8 cellular contexts compared by ENCODE assay signal in genomic region chr19:32570081-32570785, GRCh38. TPM values are rescaled to one million over a fixed set of nuclear protein-coding genes. Genes with fewer than 3 reads are reported as not detected.
A peak's percentile ranks its signal among the peaks of the same experiment; 100 is the strongest.
DNase-seq lines count a peak whose midpoint lies in the region; ATAC-seq lines count a peak whose summit lies in the region.

No MANE protein-coding gene starts in this region.

- H3K4me2 ChIP-seq in Karpas-422 (ENCODE audit: low read depth, low read length, poor library complexity, severe bottlenecking), result no peak overlapping the region

- H3K4me1 ChIP-seq in Karpas-422 (ENCODE audit: low read length), result no peaks in the 10 kb centered on the region

- peaks cover 11% of the 10 kb centered on the region for H3K27me3 Mint-ChIP-seq in activated naive CD8-positive, alpha-beta T cell treated with anti-CD3 and anti-CD28 coated beads, Interleukin-2, amount 10 ng/mL, durations not matched to agents 7 days and 5 days

- H3K36me3 Mint-ChIP-seq in activated naive CD8-positive, alpha-beta T cell treated with anti-CD3 and anti-CD28 coated beads, Interleukin-2, amount 10 ng/mL, durations not matched to agents 7 days and 5 days, result no peaks in the 10 kb centered on the region

- peak overlapping the region; percentile 44 for H3K4me3 Mint-ChIP-seq in activated naive CD8-positive, alpha-beta T cell treated with anti-CD3 and anti-CD28 coated beads, Interleukin-2, amount 10 ng/mL, durations not matched to agents 7 days and 5 days

- POLR2A ChIA-PET in activated naive CD8-positive, alpha-beta T cell treated with anti-CD3 and anti-CD28 coated beads, Interleukin-2, amount 10 ng/mL, durations not matched to agents 7 days and 5 days (lab: Charles Lee), result interaction anchor here (0.5 to 1.3 kb wide), 3 partner anchors 11 to 229 kb away, joined by 3 to 4 read pairs (median 3); partner anchors contain the start of gene PDCD5

- H3K4me3 ChIP-seq in Karpas-422 (ENCODE audit: low read length), result no peak overlapping the region

- no peaks in the 10 kb centered on the region for H3K9me3 Mint-ChIP-seq in activated naive CD8-positive, alpha-beta T cell treated with anti-CD3 and anti-CD28 coated beads, Interleukin-2, amount 10 ng/mL, durations not matched to agents 7 days and 5 days

- no peaks in the 10 kb centered on the region for H3K36me3 ChIP-seq in Karpas-422 (ENCODE audit: insufficient read depth, low read length)

- H3K9me3 ChIP-seq in Karpas-422 (ENCODE audit: low read length), result no peaks in the 10 kb centered on the region

- DNase-seq in ELF-1 (ENCODE audit: low read depth, low spot score) (peak; percentile 54), Karpas-422 (peak; percentile 82), RPMI7951 (ENCODE audit: low read depth) (peak; percentile 67), left cardiac atrium (peak; percentile 37), pulmonary artery endothelial cell (ENCODE audit: low read depth, low spot score) (peak; percentile 11)
- peak; percentile 47 for DNase-seq in activated naive CD8-positive, alpha-beta T cell treated with anti-CD3 and anti-CD28 coated beads, Interleukin-2, amount 10 ng/mL, durations not matched to agents 7 days and 5 days

- no peaks in the 10 kb centered on the region for H3K79me2 ChIP-seq in Karpas-422 (ENCODE audit: low read length)

- H3K9ac ChIP-seq in Karpas-422 (ENCODE audit: low read length), result no peak overlapping the region

- H3K9me2 ChIP-seq in Karpas-422 (replicated peaks; ENCODE audit: insufficient read depth, low read length), result no peaks in the 10 kb centered on the region

- H2AFZ ChIP-seq in Karpas-422 (ENCODE audit: low read length), result no peak overlapping the region

- no peaks in the 10 kb centered on the region for H3K27me3 ChIP-seq in Karpas-422 (ENCODE audit: low read length)

- no peak overlapping the region for H3K27ac ChIP-seq in Karpas-422 (ENCODE audit: low read length)

- H3K4me1 Mint-ChIP-seq in activated naive CD8-positive, alpha-beta T cell treated with anti-CD3 and anti-CD28 coated beads, Interleukin-2, amount 10 ng/mL, durations not matched to agents 7 days and 5 days, result peaks cover 13% of the 10 kb centered on the region

- H3K27ac Mint-ChIP-seq in activated naive CD8-positive, alpha-beta T cell treated with anti-CD3 and anti-CD28 coated beads, Interleukin-2, amount 10 ng/mL, durations not matched to agents 7 days and 5 days, result no peak overlapping the region

- intact Hi-C loops in left cardiac atrium (cut with DNase I), result no loop called here

- peak; percentile 78 for ATAC-seq in activated naive CD8-positive, alpha-beta T cell treated with anti-CD3 and anti-CD28 coated beads, Interleukin-2, amount 10 ng/mL, durations not matched to agents 7 days and 5 days (ENCODE audit: low read depth)
- ATAC-seq in left cardiac atrium (peak; percentile 76 to 82), HG03139 (IDR thresholded peaks at IDR 0.05; ENCODE audit: unreplicated experiment) (no peak), GM21447 (IDR thresholded peaks at IDR 0.05; ENCODE audit: unreplicated experiment) (no peak)

- no peaks in the 10 kb centered on the region for H4K20me1 ChIP-seq in Karpas-422 (ENCODE audit: insufficient read depth, low read depth, low read length)

RNA-seq across cellular contexts. Expression of gene PDCD5, which starts 10.8 kb away (rescaled TPM):
- total RNA-seq in Karpas-422 (2014; rRNA removed; shearing (Covaris generic); ENCODE audit: low replicate concordance), result 115 and 150 TPM in 2 replicates
- total RNA-seq in RPMI7951 (2014; rRNA removed; shearing (Covaris generic)), result 288 and 343 TPM in 2 replicates
- 100 to 1,000 TPM; 105 to 112 TPM for total RNA-seq in activated naive CD8-positive, alpha-beta T cell treated with anti-CD3 and anti-CD28 coated beads, Interleukin-2, amount 10 ng/mL, durations not matched to agents 7 days and 5 days
- total RNA-seq in left cardiac atrium (100 to 1,000 TPM; 108 to 135 TPM), pulmonary artery endothelial cell (147 and 155 TPM in 2 replicates)

Comparison
In these comparisons a context has a peak if more than half of its experiments do, and no peak if none do; other contexts are left out.
1. DNase-seq: peak in every context shown above with its lines; median percentile 82 in Karpas-422; 67 in RPMI7951; 54 in ELF-1; 47 in activated naive CD8-positive, alpha-beta T cell treated with anti-CD3 and anti-CD28 coated beads, Interleukin-2, amount 10 ng/mL, durations not matched to agents 7 days and 5 days; 37 in left cardiac atrium; 11 in pulmonary artery endothelial cell.
2. ATAC-seq: peak in activated naive CD8-positive, alpha-beta T cell treated with anti-CD3 and anti-CD28 coated beads, Interleukin-2, amount 10 ng/mL, durations not matched to agents 7 days and 5 days (single experiment) and left cardiac atrium (2 of 2); none in HG03139 (single experiment) and GM21447 (single experiment).